Comparison of ENCODE assay signal across 7 cellular contexts in the genomic region with DNA sequence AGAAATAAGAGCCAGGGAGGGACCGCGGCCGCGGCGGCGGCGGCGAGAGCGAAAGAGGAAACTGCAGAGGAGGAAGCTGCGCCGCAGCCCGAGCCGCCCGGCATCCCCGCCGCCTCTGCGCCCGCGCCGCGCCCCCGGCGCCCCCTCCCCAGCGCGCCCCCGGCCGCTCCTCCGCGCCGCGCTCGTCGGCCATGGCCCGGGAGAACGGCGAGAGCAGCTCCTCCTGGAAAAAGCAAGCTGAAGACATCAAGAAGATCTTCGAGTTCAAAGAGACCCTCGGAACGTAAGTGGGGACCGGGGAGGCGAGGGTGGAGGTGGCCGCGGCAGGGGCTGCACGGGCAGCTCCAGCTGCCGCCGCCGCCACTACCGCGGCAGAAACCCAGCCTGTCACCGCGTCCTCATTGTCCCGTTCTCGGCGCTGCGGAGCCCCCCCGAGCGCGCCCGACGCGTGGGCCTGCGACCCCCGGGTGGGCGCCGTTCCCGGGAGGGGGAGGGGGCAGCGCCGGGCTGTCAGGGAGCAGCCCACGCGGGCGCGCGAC. TPM values are rescaled to one million over a fixed set of nuclear protein-coding genes. Genes with fewer than 3 reads are reported as not detected.
DNase-seq lines count a peak whose midpoint lies in the region; ATAC-seq and TF ChIP-seq lines count a peak whose summit lies in the region.

No MANE protein-coding gene starts in this region.

- no peak for DNase-seq in activated CD8-positive, alpha-beta T cell treated with anti-CD3 and anti-CD28 coated beads for 36 hours
- DNase-seq in suprapubic skin (ENCODE audit: low spot score in 2 of 2) (no peak), anterior cingulate cortex (lab: John Stamatoyannopoulos, UW) (no peak), NCI-H510A treated with DMSO at 0.1 percent for 48 hours (lab: John Stamatoyannopoulos, UW) (no peak)

- intact Hi-C loops in activated CD8-positive, alpha-beta T cell treated with anti-CD3 and anti-CD28 coated beads for 36 hours (cut with micrococcal nuclease): no loop called here

- CTCF ChIA-PET in activated CD8-positive, alpha-beta T cell treated with anti-CD3 and anti-CD28 coated beads for 36 hours (lab: Charles Lee): interaction anchor here (1.0 to 1.6 kb wide), 4 partner anchors 55 to 306 kb away, joined by 3 to 5 read pairs (median 3); no protein-coding TSS in a partner anchor

- no peak for TF ChIP-seq CTCF in activated CD8-positive, alpha-beta T cell treated with anti-CD3 and anti-CD28 coated beads for 36 hours (IDR thresholded peaks at IDR 0.05)
- TF ChIP-seq CTCF in suprapubic skin (IDR thresholded peaks at IDR 0.05): no peak

- no peak for TF ChIP-seq POLR2A in suprapubic skin (IDR thresholded peaks at IDR 0.05)

- H3K27me3 Mint-ChIP-seq in activated CD8-positive, alpha-beta T cell treated with anti-CD3 and anti-CD28 coated beads for 36 hours: peaks cover 3% of the 10 kb centered on the region

- H3K9me3 ChIP-seq in iPS-20b (ENCODE audit: insufficient read depth, low read depth, low read length): no peaks in the 10 kb centered on the region
- H3K9me3 ChIP-seq in suprapubic skin: no peaks in the 10 kb centered on the region

- H3K9ac ChIP-seq in iPS-20b (ENCODE audit: low read depth, low read length): peak overlapping the region; percentile 63; the same call in 1 of the 2 replicates

- H3K4me1 ChIP-seq in iPS-20b (ENCODE audit: insufficient read depth, low read length): peaks cover 3% of the 10 kb centered on the region; the same call in 1 of the 2 replicates
- H3K4me1 ChIP-seq in suprapubic skin: peaks cover 23% of the 10 kb centered on the region

- no peak for TF ChIP-seq EP300 in suprapubic skin (IDR thresholded peaks at IDR 0.05)

- H3K4me3 Mint-ChIP-seq in activated CD8-positive, alpha-beta T cell treated with anti-CD3 and anti-CD28 coated beads for 36 hours: peak overlapping the region; percentile 92

- ATAC-seq in GM19035 (IDR thresholded peaks at IDR 0.05; ENCODE audit: unreplicated experiment) (peak; percentile 8), HG02943 (IDR thresholded peaks at IDR 0.05; ENCODE audit: low read depth, unreplicated experiment) (peak; percentile 60)
- no peak for ATAC-seq in activated CD8-positive, alpha-beta T cell treated with anti-CD3 and anti-CD28 coated beads for 36 hours

- H3K36me3 Mint-ChIP-seq in activated CD8-positive, alpha-beta T cell treated with anti-CD3 and anti-CD28 coated beads for 36 hours (ENCODE audit: low read depth): peaks cover 6% of the 10 kb centered on the region

- H3K36me3 ChIP-seq in iPS-20b (ENCODE audit: insufficient read depth, low read depth, low read length) (no peaks in the 10 kb centered on the region), suprapubic skin (no peaks in the 10 kb centered on the region)

- WGBS in suprapubic skin: 0% methylated on average over 40 of the region's 73 CpGs

- H3K4me3 ChIP-seq in iPS-20b (ENCODE audit: low read length) (peak overlapping the region; percentile 85), suprapubic skin (peak overlapping the region; percentile 97)

- H3K27me3 ChIP-seq in iPS-20b (ENCODE audit: insufficient read depth, low read length) (peaks cover 46% of the 10 kb centered on the region), suprapubic skin (no peaks in the 10 kb centered on the region)

- H3K4me1 Mint-ChIP-seq in activated CD8-positive, alpha-beta T cell treated with anti-CD3 and anti-CD28 coated beads for 36 hours (ENCODE audit: low read depth): peaks cover 40% of the 10 kb centered on the region

- no peaks in the 10 kb centered on the region for H3K9me3 Mint-ChIP-seq in activated CD8-positive, alpha-beta T cell treated with anti-CD3 and anti-CD28 coated beads for 36 hours

- H3K27ac Mint-ChIP-seq in activated CD8-positive, alpha-beta T cell treated with anti-CD3 and anti-CD28 coated beads for 36 hours: peak overlapping the region; percentile 92

- POLR2A ChIA-PET in activated CD8-positive, alpha-beta T cell treated with anti-CD3 and anti-CD28 coated beads for 36 hours (lab: Charles Lee): interaction anchor here (0.6 to 3.5 kb wide), 11 partner anchors 15 to 307 kb away, joined by 3 to 14 read pairs (median 3); a partner anchor contains a TSS

- H3K27ac ChIP-seq in iPS-20b (ENCODE audit: low read length) (no peak overlapping the region), suprapubic skin (peak overlapping the region; percentile 93)

RNA-seq across cellular contexts. Expression of a gene that starts 0.3 kb away (rescaled TPM):
- total RNA-seq in activated CD8-positive, alpha-beta T cell treated with anti-CD3 and anti-CD28 coated beads for 36 hours: 10 to 100 TPM; 13.8 TPM
- total RNA-seq in suprapubic skin: 10 to 100 TPM; 26.4 to 31.3 (median 30.2) TPM
